ENCODE assay signal across 22 cellular contexts in genomic region chr3:42288385-42288784, GRCh38. TPM values are rescaled to one million over a fixed set of nuclear protein-coding genes. Genes with fewer than 3 reads are reported as not detected.
DNase-seq lines count a peak whose midpoint lies in the region; ATAC-seq, FAIRE-seq and TF ChIP-seq lines count a peak whose summit lies in the region.
"Had no signal": no experiment of that assay in that cellular context is flagged by ENCODE, and none has a peak within 500 bp of the region (broad histone marks: within the 10 kb centered on the region; RNA-seq: fewer than 3 reads in every experiment).

No MANE protein-coding gene starts in this region.

- H3K79me2 ChIP-seq in HCT116 (ENCODE audit: insufficient read depth, low read length): no peaks in the 10 kb centered on the region
- no peaks in the 10 kb centered on the region for H3K79me2 ChIP-seq in PC-9 (ENCODE audit: low read depth)
- H3K79me2 ChIP-seq in hepatocyte: no peaks in the 10 kb centered on the region
- no peaks in the 10 kb centered on the region for H3K79me2 ChIP-seq in smooth muscle cell (ENCODE audit: low read depth)

- H3K9me3 ChIP-seq in HCT116 (ENCODE audit: control insufficient read depth in 1 of 2, insufficient read depth in 1 of 2, low read depth in 1 of 2, low read length in 2 of 2): no peaks in the 10 kb centered on the region
- H3K9me3 ChIP-seq in PC-9 (ENCODE audit: insufficient read depth, low read depth): no peaks in the 10 kb centered on the region
- H3K9me3 ChIP-seq in hepatocyte (ENCODE audit: low read depth): no peaks in the 10 kb centered on the region
- H3K9me3 ChIP-seq in small intestine (ENCODE audit: control insufficient read depth, low read depth): no peaks in the 10 kb centered on the region
- no peaks in the 10 kb centered on the region for H3K9me3 ChIP-seq in smooth muscle cell (replicated peaks; ENCODE audit: low read depth)
- H3K9me3 ChIP-seq: A549 had no signal

- DNase-seq in HCT116 (ENCODE audit: low read depth, low spot score) (no peak), PC-9 (peak; percentile 25 to 53), hepatocyte (ENCODE audit: low spot score) (peak; percentile 23), small intestine (peak; percentile 71), C1 segment of cervical spinal cord (lab: John Stamatoyannopoulos, UW) (no peak), amygdala (lab: John Stamatoyannopoulos, UW) (no peak), NCI-H1092 (lab: John Stamatoyannopoulos, UW) (no peak), smooth muscle cell (lab: John Stamatoyannopoulos, UW; ENCODE audit: unreplicated experiment) (no peak)
- DNase-seq: AML-193; CD4-positive, alpha-beta memory T cell; DMS 273 treated with DMSO at 0.1 percent for 48 hours; DMS53; DND-41; EL; GOT3; H7 had no signal

- H3K36me3 ChIP-seq in HCT116 (ENCODE audit: control insufficient read depth in 1 of 2, insufficient read depth in 2 of 2, low read length in 2 of 2): no peaks in the 10 kb centered on the region
- H3K36me3 ChIP-seq in PC-9 (ENCODE audit: low read depth): no peaks in the 10 kb centered on the region
- H3K36me3 ChIP-seq in hepatocyte (replicated peaks; ENCODE audit: insufficient read depth, low read depth): no peaks in the 10 kb centered on the region
- no peaks in the 10 kb centered on the region for H3K36me3 ChIP-seq in small intestine (ENCODE audit: control insufficient read depth in 2 of 2, insufficient read depth in 2 of 2, low read length in 2 of 2)
- no peaks in the 10 kb centered on the region for H3K36me3 ChIP-seq in smooth muscle cell (ENCODE audit: low read depth)

- CTCF ChIA-PET in HCT116 (lab: Charles Lee) (interaction anchor here (1.4 kb wide), 1 partner anchor 41 kb away, joined by 3 read pairs; no protein-coding TSS in a partner anchor), PC-9 (lab: Charles Lee) (no interaction called here)

- no peak for FAIRE-seq in small intestine (lab: Jason Lieb, UNC)
- FAIRE-seq: A549, GM12878 had no signal

- H4K20me1 ChIP-seq in HCT116 (ENCODE audit: insufficient read depth) (no peaks in the 10 kb centered on the region), PC-9 (ENCODE audit: insufficient read depth) (no peaks in the 10 kb centered on the region), hepatocyte (ENCODE audit: insufficient read depth, poor library complexity, severe bottlenecking) (no peaks in the 10 kb centered on the region), smooth muscle cell (ENCODE audit: low read depth) (no peaks in the 10 kb centered on the region)

- ATAC-seq in HCT116: peak; percentile 89
- ATAC-seq: A549, GM12878 had no signal

- H3K4me2 ChIP-seq in HCT116 (ENCODE audit: low read length) (peak overlapping the region; percentile 49), PC-9 (0 out of 2 replicates have a peak overlapping the region, but pooled peaks have one; percentile 8), hepatocyte (no peak overlapping the region), smooth muscle cell (no peak overlapping the region)
- H3K4me2 ChIP-seq: A549 had no signal

- TF ChIP-seq CTCF in HCT116 (IDR thresholded peaks at IDR 0.05 in 2 of 3, conservative IDR thresholded peaks at IDR 0.05 in 1 of 3; ENCODE audit: borderline replicate concordance in 1 of 3, insufficient read depth in 1 of 3, low read depth in 2 of 3, low read length in 2 of 3) (no peak), PC-9 (conservative IDR thresholded peaks at IDR 0.05) (no peak), hepatocyte (IDR thresholded peaks at IDR 0.05; ENCODE audit: poor library complexity) (no peak), smooth muscle cell (IDR thresholded peaks at IDR 0.05; ENCODE audit: borderline replicate concordance, insufficient read depth, poor library complexity, severe bottlenecking) (no peak)

- intact Hi-C loops in HCT116 (cut with micrococcal nuclease): no loop called here
- intact Hi-C loops in PC-9 (cut with micrococcal nuclease; ENCODE audit: unreplicated experiment): no loop called here

- H3K27ac ChIP-seq in HCT116 (ENCODE audit: low read depth, low read length) (no peak overlapping the region), PC-9 (no peak overlapping the region), hepatocyte (no peak overlapping the region), small intestine (ENCODE audit: low read depth in 1 of 2, low read length in 1 of 2) (no peak overlapping the region), smooth muscle cell (ENCODE audit: low read depth) (no peak overlapping the region)
- H3K27ac ChIP-seq: A549 had no signal

- BruUV-seq in HCT116 (replicated peaks; lab: Mats Ljungman, UMichigan) (no TSS peak), PC-9 (replicated peaks; lab: Mats Ljungman, UMichigan) (no TSS peak)

- H3K9me2 ChIP-seq in HCT116 (ENCODE audit: insufficient read depth): no peaks in the 10 kb centered on the region
- H3K9me2 ChIP-seq in PC-9 (ENCODE audit: insufficient read depth): no peaks in the 10 kb centered on the region
- H3K9me2 ChIP-seq in hepatocyte (replicated peaks; ENCODE audit: insufficient read depth): no peaks in the 10 kb centered on the region

- POLR2A ChIA-PET in HCT116 (lab: Charles Lee) (no interaction called here), PC-9 (lab: Charles Lee; ENCODE audit: unreplicated experiment) (no interaction called here)

- H3F3A ChIP-seq in PC-9 (ENCODE audit: insufficient read depth, low read depth) (no peaks in the 10 kb centered on the region), smooth muscle cell (ENCODE audit: low read depth) (no peaks in the 10 kb centered on the region)

- H3K4me1 ChIP-seq in HCT116 (ENCODE audit: control insufficient read depth in 1 of 2, insufficient read depth in 2 of 2, low read length in 2 of 2): peaks cover 11 to 13% of the 10 kb centered on the region in 2 experiments; a peak in 3 of 4 replicates
- peaks cover 7% of the 10 kb centered on the region; the same call in 1 of the 2 replicates for H3K4me1 ChIP-seq in PC-9 (replicated peaks; ENCODE audit: insufficient read depth)
- H3K4me1 ChIP-seq in hepatocyte (ENCODE audit: insufficient read depth): no peaks in the 10 kb centered on the region
- H3K4me1 ChIP-seq in small intestine (ENCODE audit: control insufficient read depth in 2 of 2, insufficient read depth in 1 of 2, low read depth in 1 of 2, low read length in 1 of 2): no peaks in the 10 kb centered on the region
- H3K4me1 ChIP-seq in smooth muscle cell (ENCODE audit: low read depth): no peaks in the 10 kb centered on the region
- H3K4me1 ChIP-seq: A549 had no signal

- H3K4me3 ChIP-seq in HCT116 (replicated peaks in 1 of 2; ENCODE audit: low read depth in 1 of 2, low read length in 2 of 2) (no peak overlapping the region), PC-9 (no peak overlapping the region), hepatocyte (no peak overlapping the region), small intestine (ENCODE audit: low read depth in 1 of 2, low read length in 2 of 2) (no peak overlapping the region), smooth muscle cell (no peak overlapping the region)
- H3K4me3 ChIP-seq: A549, GM12878 had no signal

- peak overlapping the region; percentile 54 for H2AFZ ChIP-seq in HCT116 (ENCODE audit: low read depth, low read length, poor library complexity, severe bottlenecking)
- H2AFZ ChIP-seq in PC-9: no peak overlapping the region
- no peak overlapping the region for H2AFZ ChIP-seq in hepatocyte
- H2AFZ ChIP-seq in smooth muscle cell (ENCODE audit: low read depth): no peak overlapping the region

- no peak for TF ChIP-seq RAD21 in HCT116 (IDR thresholded peaks at IDR 0.05; ENCODE audit: low read depth)

- no peak for TF ChIP-seq POLR2A in HCT116 (IDR thresholded peaks at IDR 0.05; ENCODE audit: borderline replicate concordance, extremely low read depth, insufficient read depth, insufficient read length)

- RAD21 ChIA-PET in HCT116 (lab: Charles Lee; ENCODE audit: low non-redundant PET in 1 of 2, low total read pairs in 2 of 2, uncharacterized antibody in 2 of 2, unreplicated experiment in 2 of 2): no interaction called here

- WGBS in hepatocyte (ENCODE audit: low lambda C conversion rate, missing lambda C conversion rate): 77% methylated on average over 2 of the region's 2 CpGs
- 36 to 66% (median 44%) methylated on average over 2 of the region's 2 CpGs for WGBS in small intestine, 3 donors
- 77% methylated on average over 2 of the region's 2 CpGs for WGBS in smooth muscle cell (ENCODE audit: low lambda C conversion rate)

- H3K9ac ChIP-seq in HCT116 (ENCODE audit: low read length) (no peak overlapping the region), smooth muscle cell (ENCODE audit: low read depth) (no peak overlapping the region)

- H3K27me3 ChIP-seq in HCT116 (ENCODE audit: insufficient read depth, low read length): no peaks in the 10 kb centered on the region
- no peaks in the 10 kb centered on the region for H3K27me3 ChIP-seq in PC-9 (ENCODE audit: insufficient read depth, low read depth)
- H3K27me3 ChIP-seq in hepatocyte: peaks cover 6% of the 10 kb centered on the region
- H3K27me3 ChIP-seq in small intestine (ENCODE audit: control insufficient read depth in 2 of 2, insufficient read depth in 2 of 2, low read length in 2 of 2): no peaks in the 10 kb centered on the region
- H3K27me3 ChIP-seq in smooth muscle cell (ENCODE audit: low read depth): no peaks in the 10 kb centered on the region

TF ChIP-seq in HCT116, 20 proteins besides CTCF, POLR2A, EP300 and RAD21 (continues in another document):
- no peak for TF ChIP-seq JUND (IDR thresholded peaks at IDR 0.05)
- no peak for TF ChIP-seq CEBPB (IDR thresholded peaks at IDR 0.05; ENCODE audit: low read depth)
- no peak for TF ChIP-seq ZNF274 (IDR thresholded peaks at IDR 0.05; ENCODE audit: low read depth, low read length)
- TF ChIP-seq ZFX (IDR thresholded peaks at IDR 0.05): no peak
- TF ChIP-seq EZH2 (IDR thresholded peaks at IDR 0.05): no peak
- no peak for TF ChIP-seq ZBTB33 (IDR thresholded peaks at IDR 0.05; ENCODE audit: extremely low read depth, insufficient replicate concordance, low read length)

RNA-seq across cellular contexts. Expression of gene CCK, which starts 22.4 kb away (rescaled TPM):
- 0.32 TPM for total RNA-seq in HCT116 (2021; ENCODE audit: unreplicated experiment)
- 0.52 and 0.54 TPM in 2 replicates for polyA plus RNA-seq in HCT116 (2012)
- total RNA-seq in PC-9 (2021): 2.1 and 2.7 TPM in 2 replicates
- total RNA-seq in hepatocyte: 0.97 TPM in 1 of 2 replicates, not detected in the other
- 0.32 TPM in 1 of 2 replicates, not detected in the other for polyA plus RNA-seq in hepatocyte
- polyA plus RNA-seq in small intestine: 10 to 100 TPM; 13.8 to 44.9 (median 32.0) TPM
- total RNA-seq in smooth muscle cell: not detected in 2 replicates
- not detected in 2 replicates for polyA plus RNA-seq in smooth muscle cell
- total RNA-seq: CD4-positive, alpha-beta memory T cell; G401; GM12878; HT-29 had no signal
- polyA plus RNA-seq: BJ; CD14-positive monocyte; CD4-positive, alpha-beta memory T cell; GM12878 had no signal

Comparison
In these comparisons a context has a peak if more than half of its experiments do, and no peak if none do; other contexts are left out.
1. DNase-seq: peak in PC-9 (2 of 2), hepatocyte (single experiment) and small intestine (single experiment); none in HCT116 (single experiment), C1 segment of cervical spinal cord (0 of 14), amygdala (0 of 56), NCI-H1092 (single experiment) and smooth muscle cell (single experiment).
2. H3K4me2 ChIP-seq: peak in HCT116 (single experiment) and PC-9 (single experiment); none in hepatocyte (single experiment) and smooth muscle cell (single experiment).